ENCODE assay signal across 8 cellular contexts in the genomic region with DNA sequence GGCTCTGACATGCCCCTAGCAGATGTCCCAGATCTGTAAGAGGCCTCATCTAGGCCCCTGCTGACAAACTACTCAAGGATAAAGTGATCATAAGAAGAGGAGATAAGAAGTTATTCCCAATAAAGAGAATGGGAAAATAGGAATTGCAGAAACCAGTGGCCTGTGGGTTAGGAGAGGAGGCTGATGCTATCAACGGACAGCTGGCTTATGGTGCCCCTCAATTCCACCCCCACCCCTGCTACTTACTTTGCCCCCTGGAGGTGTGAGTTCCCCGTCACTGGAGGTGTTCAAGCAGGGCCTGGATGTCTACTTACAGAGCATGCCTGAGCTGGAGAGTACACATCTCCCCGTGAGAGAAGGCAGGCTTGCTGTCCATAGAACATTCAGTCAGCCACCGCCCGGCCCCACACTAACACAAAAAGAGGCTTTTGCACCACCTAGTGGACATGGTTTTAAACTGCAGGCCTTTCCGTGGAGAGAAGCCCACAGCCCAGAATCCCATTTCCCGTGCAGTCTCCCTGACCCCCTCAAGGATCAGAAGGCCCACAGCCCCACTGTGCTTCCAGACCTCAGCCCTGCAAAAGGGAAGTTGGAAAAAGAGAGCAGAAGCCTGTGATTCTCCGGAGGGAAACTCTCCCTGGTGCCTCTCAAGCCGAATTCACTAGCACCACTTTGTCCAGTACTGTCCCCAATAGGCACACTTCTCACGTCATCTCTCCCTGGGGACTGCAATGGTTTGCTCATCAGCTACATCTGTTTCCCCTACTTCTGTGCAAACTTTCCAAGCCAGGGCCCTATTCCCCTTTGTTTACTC. TPM values are rescaled to one million over a fixed set of nuclear protein-coding genes. Genes with fewer than 3 reads are reported as not detected.
A peak's percentile ranks its signal among the peaks of the same experiment; 100 is the strongest.
DNase-seq lines count a peak whose midpoint lies in the region; ATAC-seq and TF ChIP-seq lines count a peak whose summit lies in the region.

No MANE protein-coding gene starts in this region.

- intact Hi-C loops in left ventricle myocardium inferior (cut with micrococcal nuclease), result no loop called here
- intact Hi-C loops in sigmoid colon (cut with DNase I), result loop anchor here (2.0 to 5.0 kb wide), 3 partner anchors 18 to 238 kb away; no protein-coding TSS in a partner anchor

- TF ChIP-seq EP300 in sigmoid colon (IDR thresholded peaks at IDR 0.05), result no peak

- WGBS in sigmoid colon, 2 donors, result 22 to 25% methylated on average over 10 of the region's 10 CpGs

- peak overlapping the region in 2 of 10 experiments; percentile 39 to 43; a peak in 4 of 20 replicates for H3K4me3 ChIP-seq in BLaER1 treated with 17β-estradiol and CSF1 and Interleukin-3, amounts not matched to agents 10 nM and 100 nM
- no peak overlapping the region for H3K4me3 ChIP-seq in left ventricle myocardium inferior
- H3K4me3 ChIP-seq in sigmoid colon, result no peak overlapping the region

- H3K36me3 ChIP-seq in BLaER1 treated with 17β-estradiol and CSF1 and Interleukin-3, amounts not matched to agents 10 nM and 100 nM, result no peaks in the 10 kb centered on the region
- no peaks in the 10 kb centered on the region for H3K36me3 ChIP-seq in left ventricle myocardium inferior
- H3K36me3 ChIP-seq in sigmoid colon, result no peaks in the 10 kb centered on the region

- H3K4me1 ChIP-seq in BLaER1 treated with 17β-estradiol and CSF1 and Interleukin-3, amounts not matched to agents 10 nM and 100 nM, result peaks cover 30 to 63% (median 48%) of the 10 kb centered on the region in 10 experiments
- H3K4me1 ChIP-seq in left ventricle myocardium inferior (peaks cover 30% of the 10 kb centered on the region), sigmoid colon (peaks cover 0 to 17% (median 13%) of the 10 kb centered on the region in 4 donors)

- H3K27ac ChIP-seq in BLaER1 treated with 17β-estradiol and CSF1 and Interleukin-3, amounts not matched to agents 10 nM and 100 nM, result peak overlapping the region in 9 of 11 experiments; percentile 30 to 70 (median 63); a peak in 15 of 22 replicates
- H3K27ac ChIP-seq in left ventricle myocardium inferior (replicated peaks), result peak overlapping the region; percentile 72
- H3K27ac ChIP-seq in sigmoid colon, result no peak overlapping the region

- peak overlapping the region in 10 of 11 experiments; percentile 3 to 70 (median 50); a peak in 16 of 22 replicates for H3K9ac ChIP-seq in BLaER1 treated with 17β-estradiol and CSF1 and Interleukin-3, amounts not matched to agents 10 nM and 100 nM

- TF ChIP-seq POLR2A in sigmoid colon (IDR thresholded peaks at IDR 0.05), result no peak

- peak; percentile 85 for TF ChIP-seq CTCF in left ventricle myocardium inferior (IDR thresholded peaks at IDR 0.05; ENCODE audit: borderline replicate concordance)
- TF ChIP-seq CTCF in sigmoid colon (IDR thresholded peaks at IDR 0.05), result peak; percentile 69 to 86 (median 80)

- peaks cover 0 to 12% (median 4%) of the 10 kb centered on the region in 11 experiments; a peak in 8 of 22 replicates for H3K9me3 ChIP-seq in BLaER1 treated with 17β-estradiol and CSF1 and Interleukin-3, amounts not matched to agents 10 nM and 100 nM (replicated peaks in 1 of 11)
- no peaks in the 10 kb centered on the region for H3K9me3 ChIP-seq in left ventricle myocardium inferior (replicated peaks)
- no peaks in the 10 kb centered on the region for H3K9me3 ChIP-seq in sigmoid colon

- H3K27me3 ChIP-seq in BLaER1 treated with 17β-estradiol and CSF1 and Interleukin-3, amounts not matched to agents 10 nM and 100 nM, result no peaks in the 10 kb centered on the region
- H3K27me3 ChIP-seq in left ventricle myocardium inferior (ENCODE audit: low read depth) (peaks cover 38% of the 10 kb centered on the region), sigmoid colon (no peaks in the 10 kb centered on the region)

- H4K20me1 ChIP-seq in BLaER1 treated with 17β-estradiol and CSF1 and Interleukin-3, amounts not matched to agents 10 nM and 100 nM, result no peaks in the 10 kb centered on the region

- ATAC-seq in GM21786 (IDR thresholded peaks at IDR 0.05; ENCODE audit: unreplicated experiment) (peak; percentile 38), HG03457 (IDR thresholded peaks at IDR 0.05; ENCODE audit: unreplicated experiment) (no peak)

- H3K4me2 ChIP-seq in BLaER1 treated with 17β-estradiol and CSF1 and Interleukin-3, amounts not matched to agents 10 nM and 100 nM, result peak overlapping the region; percentile 53 to 88 (median 68)

- peak; percentile 58 to 77 for DNase-seq in NCI-H187 (lab: John Stamatoyannopoulos, UW)
- DNase-seq in T-helper 2 cell, result peak; percentile 19 to 74 (median 52)
- peak in 54 of 56 donors; percentile 16 to 88 (median 58) for DNase-seq in amygdala (lab: John Stamatoyannopoulos, UW)
- peak; percentile 71 for DNase-seq in left ventricle myocardium inferior
- DNase-seq in sigmoid colon, result peak; percentile 88

RNA-seq across cellular contexts. Expression of gene BNIP5, which starts 23.8 kb away (rescaled TPM):
- total RNA-seq in left ventricle myocardium inferior (not detected), sigmoid colon (not detected)
- polyA plus RNA-seq in sigmoid colon, result 1 to 10 TPM; 5.5 to 9.0 (median 8.6) TPM

RNA-seq across cellular contexts. Expression of gene ETV7, which starts 27.0 kb away (rescaled TPM):
- not detected for total RNA-seq in left ventricle myocardium inferior
- 1 to 10 TPM in 1 of 4 donors, under 1 TPM in 2, not detected in 1; 0.36 to 2.2 (median 0.55) TPM for total RNA-seq in sigmoid colon
- polyA plus RNA-seq in sigmoid colon, result 10 to 100 TPM in 1 of 3 donors, 1 to 10 TPM in 2; 3.6 to 11.6 (median 6.5) TPM

Comparison
In these comparisons a context has a peak if more than half of its experiments do, and no peak if none do; other contexts are left out.
1. H3K27ac ChIP-seq: peak in BLaER1 treated with 17β-estradiol and CSF1 and Interleukin-3, amounts not matched to agents 10 nM and 100 nM (9 of 11) and left ventricle myocardium inferior (single experiment); none in sigmoid colon (0 of 4).
2. Peak in every context shown above with its lines, with median percentiles within 50 percentile points of each other: DNase-seq.